In genomic region chr6:29130644-29131043, GRCh38 we compare ENCODE assay signal across 1 cellular context.
TF ChIP-seq lines count a peak whose summit lies in the region.

No MANE protein-coding gene starts in this region.

TF ChIP-seq in HepG2, 621 proteins besides CTCF, POLR2A, EP300 and RAD21:
- no peak for TF ChIP-seq ATF6 (CRISPR knock-in tag; conservative IDR thresholded peaks at IDR 0.05)
- no peak for TF ChIP-seq ETV6 (CRISPR knock-in tag; conservative IDR thresholded peaks at IDR 0.05)
- TF ChIP-seq BRD4 (CRISPR knock-in tag; IDR thresholded peaks at IDR 0.05), result no peak
- TF ChIP-seq SKI (IDR thresholded peaks at IDR 0.05; ENCODE audit: partially characterized antibody), result no peak
- no peak for TF ChIP-seq ATF3 (CRISPR knock-in tag; IDR thresholded peaks at IDR 0.05)
